16 cellular contexts compared by ENCODE assay signal in the genomic region with DNA sequence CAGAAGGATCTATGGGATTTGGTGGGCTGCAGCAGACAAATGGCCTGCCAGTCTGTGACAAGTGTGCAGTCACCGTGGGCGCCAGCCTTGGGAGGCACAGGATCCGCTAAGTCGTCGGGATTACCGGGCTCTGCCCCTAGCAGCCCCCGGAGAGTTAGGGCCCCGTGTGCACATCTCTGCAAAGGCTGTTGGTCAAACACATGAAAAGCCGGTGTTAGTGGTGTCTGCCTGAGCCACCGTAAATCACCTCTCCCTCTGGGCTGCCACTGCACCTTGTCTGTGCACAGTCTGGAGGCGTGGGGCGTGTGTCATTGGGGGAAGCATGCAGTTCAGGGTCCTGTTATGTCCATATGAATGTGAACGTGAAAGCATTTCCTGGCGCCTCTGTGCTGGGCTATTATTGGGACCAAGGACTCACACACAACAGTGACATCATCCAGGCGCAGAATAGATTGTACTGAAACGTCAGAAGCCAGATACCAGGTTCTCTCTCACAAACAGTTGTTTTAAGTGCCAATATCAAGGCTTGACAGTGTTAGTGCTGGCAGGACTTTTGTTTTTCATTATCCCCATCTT.
A peak's percentile ranks its signal among the peaks of the same experiment; 100 is the strongest.
DNase-seq lines count a peak whose midpoint lies in the region; ATAC-seq and TF ChIP-seq lines count a peak whose summit lies in the region.
"Had no signal": no experiment of that assay in that cellular context is flagged by ENCODE, and none has a peak within 500 bp of the region (broad histone marks: within the 10 kb centered on the region; RNA-seq: fewer than 3 reads in every experiment).

No MANE protein-coding gene starts in this region.

- peaks cover 11% of the 10 kb centered on the region for H3K9me3 Mint-ChIP-seq in nephron progenitor cell
- H3K9me3 Mint-ChIP-seq in WTC11, result peaks cover 7% of the 10 kb centered on the region; the same call in 1 of the 2 replicates

- H3K36me3 Mint-ChIP-seq in nephron progenitor cell (ENCODE audit: low read depth) (peaks cover 25% of the 10 kb centered on the region), WTC11 (0 out of 2 replicates have a peak, but pooled peaks cover 3% of the 10 kb centered on the region)

- H3K4me3 Mint-ChIP-seq in nephron progenitor cell (no peak overlapping the region), WTC11 (no peak overlapping the region)
- H3K4me3 Mint-ChIP-seq: B cell, CD14-positive monocyte had no signal

- H3K27me3 Mint-ChIP-seq in nephron progenitor cell (ENCODE audit: low read depth, poor library complexity), result peaks cover 9% of the 10 kb centered on the region
- H3K27me3 Mint-ChIP-seq in WTC11 (ENCODE audit: low read depth), result no peaks in the 10 kb centered on the region
- H3K27me3 Mint-ChIP-seq: B cell had no signal

- H3K27me3 ChIP-seq in WERI-Rb-1 (ENCODE audit: insufficient read depth, low read depth, severe bottlenecking), result no peaks in the 10 kb centered on the region
- H3K27me3 ChIP-seq in left ventricle myocardium inferior (ENCODE audit: low read depth), result no peaks in the 10 kb centered on the region
- H3K27me3 ChIP-seq: MG63 had no signal

- CTCF ChIA-PET in WTC11 (lab: Charles Lee), result no interaction called here

- H3K27ac ChIP-seq in KOPT-K1 (ENCODE audit: low read depth, low read length, poor library complexity, severe bottlenecking) (peak overlapping the region; percentile 97), WERI-Rb-1 (peak overlapping the region; percentile 46), left ventricle myocardium inferior (replicated peaks) (peak overlapping the region; percentile 60)
- H3K27ac ChIP-seq: A549, RWPE1 had no signal

- DNase-seq in WERI-Rb-1 (peak; percentile 91), left ventricle myocardium inferior (peak; percentile 33), nephron progenitor cell (peak; percentile 48), WTC11 (ENCODE audit: low spot score) (no peak), medulla oblongata (ENCODE audit: extremely low spot score) (no peak)
- DNase-seq: EL, GF-D8, MG63, NCI-H187, NCI-H69 had no signal

- intact Hi-C loops in left ventricle myocardium inferior (cut with micrococcal nuclease), result no loop called here

- POLR2A ChIA-PET in WTC11 (lab: Charles Lee), result no interaction called here

- H3K36me3 ChIP-seq in KOPT-K1 (ENCODE audit: insufficient read depth, low read length) (no peaks in the 10 kb centered on the region), WERI-Rb-1 (no peaks in the 10 kb centered on the region), left ventricle myocardium inferior (no peaks in the 10 kb centered on the region)
- H3K36me3 ChIP-seq: MG63 had no signal

- H3K4me1 ChIP-seq in left ventricle myocardium inferior, result peaks cover 11% of the 10 kb centered on the region
- H3K4me1 ChIP-seq: A549 had no signal

- peaks cover 8% of the 10 kb centered on the region for H3K9me3 ChIP-seq in KOPT-K1 (ENCODE audit: insufficient read depth, low read length, poor library complexity, severe bottlenecking)
- H3K9me3 ChIP-seq in WERI-Rb-1 (ENCODE audit: severe bottlenecking), result peaks cover 4% of the 10 kb centered on the region
- no peaks in the 10 kb centered on the region for H3K9me3 ChIP-seq in left ventricle myocardium inferior (replicated peaks)
- H3K9me3 ChIP-seq: A549, MG63 had no signal

- ATAC-seq in WTC11 (no peak), GM19455 (IDR thresholded peaks at IDR 0.05; ENCODE audit: unreplicated experiment) (no peak)
- ATAC-seq: A549 had no signal

- H3K4me3 ChIP-seq in WERI-Rb-1 (ENCODE audit: low read depth, low read length) (peak overlapping the region; percentile 3), left ventricle myocardium inferior (no peak overlapping the region)
- H3K4me3 ChIP-seq: A549, MG63 had no signal

- H3K4me1 Mint-ChIP-seq in nephron progenitor cell (peaks cover 36% of the 10 kb centered on the region), WTC11 (peaks cover 7% of the 10 kb centered on the region)

- peak overlapping the region; percentile 16 for H3K27ac Mint-ChIP-seq in nephron progenitor cell
- H3K27ac Mint-ChIP-seq in WTC11, result no peak overlapping the region
- H3K27ac Mint-ChIP-seq: B cell had no signal

- TF ChIP-seq CTCF in WERI-Rb-1 (IDR thresholded peaks at IDR 0.05; ENCODE audit: low read depth, low read length) (no peak), left ventricle myocardium inferior (IDR thresholded peaks at IDR 0.05; ENCODE audit: borderline replicate concordance) (no peak), nephron progenitor cell (IDR thresholded peaks at IDR 0.05) (no peak), WTC11 (IDR thresholded peaks at IDR 0.05) (no peak)

TF ChIP-seq in WTC11, 78 proteins besides CTCF, POLR2A, EP300 and RAD21 (continues in another document):
- TF ChIP-seq, protein P1, sequence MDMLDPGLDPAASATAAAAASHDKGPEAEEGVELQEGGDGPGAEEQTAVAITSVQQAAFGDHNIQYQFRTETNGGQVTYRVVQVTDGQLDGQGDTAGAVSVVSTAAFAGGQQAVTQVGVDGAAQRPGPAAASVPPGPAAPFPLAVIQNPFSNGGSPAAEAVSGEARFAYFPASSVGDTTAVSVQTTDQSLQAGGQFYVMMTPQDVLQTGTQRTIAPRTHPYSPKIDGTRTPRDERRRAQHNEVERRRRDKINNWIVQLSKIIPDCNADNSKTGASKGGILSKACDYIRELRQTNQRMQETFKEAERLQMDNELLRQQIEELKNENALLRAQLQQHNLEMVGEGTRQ (CRISPR knock-in tag; IDR thresholded peaks at IDR 0.05), result no peak
- TF ChIP-seq NFYB (CRISPR knock-in tag; conservative IDR thresholded peaks at IDR 0.05; ENCODE audit: low read depth) (no peak), MXD4 (CRISPR knock-in tag; IDR thresholded peaks at IDR 0.05; ENCODE audit: borderline replicate concordance) (no peak), CREB1 (CRISPR knock-in tag; IDR thresholded peaks at IDR 0.05) (no peak), ZNF396 (CRISPR knock-in tag; IDR thresholded peaks at IDR 0.05; ENCODE audit: borderline replicate concordance) (no peak), ZNF317 (CRISPR knock-in tag; IDR thresholded peaks at IDR 0.05; ENCODE audit: borderline replicate concordance, low read depth) (no peak), SMAD4 (CRISPR knock-in tag; IDR thresholded peaks at IDR 0.05) (no peak), KAT7 (CRISPR knock-in tag; IDR thresholded peaks at IDR 0.05; ENCODE audit: borderline replicate concordance) (no peak)
- TF ChIP-seq, protein P2, sequence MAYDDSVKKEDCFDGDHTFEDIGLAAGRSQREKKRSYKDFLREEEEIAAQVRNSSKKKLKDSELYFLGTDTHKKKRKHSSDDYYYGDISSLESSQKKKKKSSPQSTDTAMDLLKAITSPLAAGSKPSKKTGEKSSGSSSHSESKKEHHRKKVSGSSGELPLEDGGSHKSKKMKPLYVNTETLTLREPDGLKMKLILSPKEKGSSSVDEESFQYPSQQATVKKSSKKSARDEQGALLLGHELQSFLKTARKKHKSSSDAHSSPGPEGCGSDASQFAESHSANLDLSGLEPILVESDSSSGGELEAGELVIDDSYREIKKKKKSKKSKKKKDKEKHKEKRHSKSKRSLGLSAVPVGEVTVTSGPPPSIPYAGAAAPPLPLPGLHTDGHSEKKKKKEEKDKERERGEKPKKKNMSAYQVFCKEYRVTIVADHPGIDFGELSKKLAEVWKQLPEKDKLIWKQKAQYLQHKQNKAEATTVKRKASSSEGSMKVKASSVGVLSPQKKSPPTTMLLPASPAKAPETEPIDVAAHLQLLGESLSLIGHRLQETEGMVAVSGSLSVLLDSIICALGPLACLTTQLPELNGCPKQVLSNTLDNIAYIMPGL (CRISPR knock-in tag; IDR thresholded peaks at IDR 0.05), result no peak
- TF ChIP-seq, protein P3, sequence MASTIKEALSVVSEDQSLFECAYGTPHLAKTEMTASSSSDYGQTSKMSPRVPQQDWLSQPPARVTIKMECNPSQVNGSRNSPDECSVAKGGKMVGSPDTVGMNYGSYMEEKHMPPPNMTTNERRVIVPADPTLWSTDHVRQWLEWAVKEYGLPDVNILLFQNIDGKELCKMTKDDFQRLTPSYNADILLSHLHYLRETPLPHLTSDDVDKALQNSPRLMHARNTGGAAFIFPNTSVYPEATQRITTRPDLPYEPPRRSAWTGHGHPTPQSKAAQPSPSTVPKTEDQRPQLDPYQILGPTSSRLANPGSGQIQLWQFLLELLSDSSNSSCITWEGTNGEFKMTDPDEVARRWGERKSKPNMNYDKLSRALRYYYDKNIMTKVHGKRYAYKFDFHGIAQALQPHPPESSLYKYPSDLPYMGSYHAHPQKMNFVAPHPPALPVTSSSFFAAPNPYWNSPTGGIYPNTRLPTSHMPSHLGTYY (CRISPR knock-in tag; IDR thresholded peaks at IDR 0.05), result no peak
- TF ChIP-seq, protein P4, sequence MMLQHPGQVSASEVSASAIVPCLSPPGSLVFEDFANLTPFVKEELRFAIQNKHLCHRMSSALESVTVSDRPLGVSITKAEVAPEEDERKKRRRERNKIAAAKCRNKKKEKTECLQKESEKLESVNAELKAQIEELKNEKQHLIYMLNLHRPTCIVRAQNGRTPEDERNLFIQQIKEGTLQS (CRISPR knock-in tag; conservative IDR thresholded peaks at IDR 0.05), result no peak
- TF ChIP-seq, protein P5, sequence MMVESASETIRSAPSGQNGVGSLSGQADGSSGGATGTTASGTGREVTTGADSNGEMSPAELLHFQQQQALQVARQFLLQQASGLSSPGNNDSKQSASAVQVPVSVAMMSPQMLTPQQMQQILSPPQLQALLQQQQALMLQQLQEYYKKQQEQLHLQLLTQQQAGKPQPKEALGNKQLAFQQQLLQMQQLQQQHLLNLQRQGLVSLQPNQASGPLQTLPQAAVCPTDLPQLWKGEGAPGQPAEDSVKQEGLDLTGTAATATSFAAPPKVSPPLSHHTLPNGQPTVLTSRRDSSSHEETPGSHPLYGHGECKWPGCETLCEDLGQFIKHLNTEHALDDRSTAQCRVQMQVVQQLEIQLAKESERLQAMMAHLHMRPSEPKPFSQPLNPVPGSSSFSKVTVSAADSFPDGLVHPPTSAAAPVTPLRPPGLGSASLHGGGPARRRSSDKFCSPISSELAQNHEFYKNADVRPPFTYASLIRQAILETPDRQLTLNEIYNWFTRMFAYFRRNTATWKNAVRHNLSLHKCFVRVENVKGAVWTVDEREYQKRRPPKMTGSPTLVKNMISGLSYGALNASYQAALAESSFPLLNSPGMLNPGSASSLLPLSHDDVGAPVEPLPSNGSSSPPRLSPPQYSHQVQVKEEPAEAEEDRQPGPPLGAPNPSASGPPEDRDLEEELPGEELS (CRISPR knock-in tag; IDR thresholded peaks at IDR 0.05), result no peak
- TF ChIP-seq, protein P6, sequence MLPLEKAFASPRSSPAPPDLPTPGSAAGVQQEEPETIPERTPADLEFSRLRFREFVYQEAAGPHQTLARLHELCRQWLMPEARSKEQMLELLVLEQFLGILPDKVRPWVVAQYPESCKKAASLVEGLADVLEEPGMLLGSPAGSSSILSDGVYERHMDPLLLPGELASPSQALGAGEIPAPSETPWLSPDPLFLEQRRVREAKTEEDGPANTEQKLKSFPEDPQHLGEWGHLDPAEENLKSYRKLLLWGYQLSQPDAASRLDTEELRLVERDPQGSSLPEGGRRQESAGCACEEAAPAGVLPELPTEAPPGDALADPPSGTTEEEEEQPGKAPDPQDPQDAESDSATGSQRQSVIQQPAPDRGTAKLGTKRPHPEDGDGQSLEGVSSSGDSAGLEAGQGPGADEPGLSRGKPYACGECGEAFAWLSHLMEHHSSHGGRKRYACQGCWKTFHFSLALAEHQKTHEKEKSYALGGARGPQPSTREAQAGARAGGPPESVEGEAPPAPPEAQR (CRISPR knock-in tag; IDR thresholded peaks at IDR 0.05), result no peak

Comparison
In these comparisons a context has a peak if more than half of its experiments do, and no peak if none do; other contexts are left out.
1. H3K27ac ChIP-seq: peak in every context shown above with its lines; median percentile 97 in KOPT-K1; 60 in left ventricle myocardium inferior; 46 in WERI-Rb-1.
2. DNase-seq: peak in WERI-Rb-1 (single experiment), left ventricle myocardium inferior (single experiment) and nephron progenitor cell (single experiment); none in WTC11 (single experiment) and medulla oblongata (single experiment).